Comparison of ENCODE assay signal across 8 cellular contexts in the genomic region with DNA sequence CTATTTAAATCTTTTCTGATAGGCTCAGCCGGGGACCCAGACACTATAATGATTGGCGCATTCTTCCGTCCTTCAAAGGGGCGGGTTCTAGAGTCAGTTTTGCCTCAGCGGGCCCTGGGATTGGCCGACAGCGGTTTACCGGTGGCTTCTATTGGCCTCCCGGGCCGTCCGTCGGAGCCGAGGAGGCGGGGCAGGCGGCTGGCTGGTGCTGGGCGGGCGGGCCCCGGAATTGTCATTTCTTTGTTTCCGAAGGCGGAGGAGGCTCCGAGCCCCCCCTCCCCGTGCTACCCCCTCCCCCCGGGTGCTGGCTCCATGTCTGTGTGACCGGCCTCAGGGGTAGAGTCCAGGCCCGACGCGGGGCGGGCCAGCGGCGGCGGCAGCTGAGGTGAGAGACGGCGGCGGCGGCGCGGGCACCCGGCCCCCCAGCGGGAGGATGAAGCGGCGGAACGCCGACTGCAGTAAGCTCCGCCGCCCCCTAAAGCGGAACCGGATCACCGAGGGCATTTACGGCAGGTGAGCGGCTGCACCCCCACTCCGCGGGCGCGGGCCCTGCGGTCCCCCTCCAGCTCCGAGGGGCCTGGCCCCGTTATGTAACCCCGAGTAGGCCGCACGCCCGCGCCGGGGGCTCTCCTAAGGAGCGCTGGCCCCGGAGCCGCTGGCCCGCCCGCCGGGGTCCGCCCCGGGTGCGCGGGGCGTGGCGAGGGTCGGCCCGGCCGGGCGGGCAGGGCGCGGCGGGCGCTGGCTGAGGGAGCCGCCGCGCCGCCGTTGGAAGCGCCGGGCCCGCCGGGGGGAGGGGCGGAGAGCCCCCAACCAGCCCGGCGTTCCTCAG. TPM values are rescaled to one million over a fixed set of nuclear protein-coding genes. Genes with fewer than 3 reads are reported as not detected.
DNase-seq lines count a peak whose midpoint lies in the region; ATAC-seq and FAIRE-seq lines count a peak whose summit lies in the region.

A gene with protein sequence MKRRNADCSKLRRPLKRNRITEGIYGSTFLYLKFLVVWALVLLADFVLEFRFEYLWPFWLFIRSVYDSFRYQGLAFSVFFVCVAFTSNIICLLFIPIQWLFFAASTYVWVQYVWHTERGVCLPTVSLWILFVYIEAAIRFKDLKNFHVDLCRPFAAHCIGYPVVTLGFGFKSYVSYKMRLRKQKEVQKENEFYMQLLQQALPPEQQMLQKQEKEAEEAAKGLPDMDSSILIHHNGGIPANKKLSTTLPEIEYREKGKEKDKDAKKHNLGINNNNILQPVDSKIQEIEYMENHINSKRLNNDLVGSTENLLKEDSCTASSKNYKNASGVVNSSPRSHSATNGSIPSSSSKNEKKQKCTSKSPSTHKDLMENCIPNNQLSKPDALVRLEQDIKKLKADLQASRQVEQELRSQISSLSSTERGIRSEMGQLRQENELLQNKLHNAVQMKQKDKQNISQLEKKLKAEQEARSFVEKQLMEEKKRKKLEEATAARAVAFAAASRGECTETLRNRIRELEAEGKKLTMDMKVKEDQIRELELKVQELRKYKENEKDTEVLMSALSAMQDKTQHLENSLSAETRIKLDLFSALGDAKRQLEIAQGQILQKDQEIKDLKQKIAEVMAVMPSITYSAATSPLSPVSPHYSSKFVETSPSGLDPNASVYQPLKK (plus strand): TSS at position 232 of the 829 bp plus-strand sequence. CDS start 202 bp downstream, at position 434.

- no peaks in the 10 kb centered on the region for H3K27me3 Mint-ChIP-seq in effector memory CD8-positive, alpha-beta T cell

- H3K27ac Mint-ChIP-seq in effector memory CD8-positive, alpha-beta T cell, result peak within 1 kb of the TSS; percentile 99 to 100

- peaks cover 12% of the 10 kb centered on the region for H3K36me3 Mint-ChIP-seq in effector memory CD8-positive, alpha-beta T cell (ENCODE audit: insufficient read depth)

- ATAC-seq in GM21381 (IDR thresholded peaks at IDR 0.05; ENCODE audit: unreplicated experiment), result peak; percentile 76
- ATAC-seq in effector memory CD8-positive, alpha-beta T cell (replicated peaks), result peak; percentile 76

- DNase-seq in CMK (ENCODE audit: low read depth) (peak; percentile 84), HTR-8/SVneo (ENCODE audit: insufficient read length, low spot score) (peak; percentile 89), NOMO-1 treated with dmso at 0.1 percent for 144 hours (lab: John Stamatoyannopoulos, UW; ENCODE audit: unreplicated experiment) (peak; percentile 92), lung microvascular endothelial cell (ENCODE audit: low read depth in 2 of 2) (peak; percentile 96 to 97)
- peak; percentile 91 to 96 (median 95) for DNase-seq in activated CD8-positive, alpha-beta memory T cell treated with anti-CD3 and anti-CD28 coated beads for 48 hours (ENCODE audit: low read depth in 2 of 3, low spot score in 2 of 3)
- peak; percentile 95 to 98 (median 97) for DNase-seq in effector memory CD8-positive, alpha-beta T cell
- DNase-seq in stimulated activated CD4-positive, alpha-beta T cell treated with anti-CD3 and anti-CD28 coated beads, TNF-alpha, amount 100 ng/mL, for 4 hours (ENCODE audit: low read depth in 3 of 3), result peak; percentile 94 to 96 (median 95)

- no peak for FAIRE-seq in HTR-8/SVneo (lab: Jason Lieb, UNC)

- peaks cover 36 to 47% of the 10 kb centered on the region in 2 donors for H3K4me1 Mint-ChIP-seq in effector memory CD8-positive, alpha-beta T cell (ENCODE audit: low read depth in 2 of 2)

- H3K9me3 Mint-ChIP-seq in effector memory CD8-positive, alpha-beta T cell, result no peaks in the 10 kb centered on the region

- H3K4me3 Mint-ChIP-seq in effector memory CD8-positive, alpha-beta T cell, result peak within 1 kb of the TSS; percentile 95 to 97

RNA-seq across cellular contexts. Expression of the gene that starts here (rescaled TPM):
- 15.9 and 21.8 TPM in 2 replicates for total RNA-seq in lung microvascular endothelial cell

Comparison
In these comparisons a context has a peak if more than half of its experiments do, and no peak if none do; other contexts are left out.
1. Peak in every context shown above with its lines: DNase-seq and ATAC-seq.